In genomic region chr3:32106132-32106928, GRCh38 we compare ENCODE assay signal across 8 cellular contexts. TPM values are rescaled to one million over a fixed set of nuclear protein-coding genes. Genes with fewer than 3 reads are reported as not detected.
DNase-seq lines count a peak whose midpoint lies in the region; ATAC-seq and TF ChIP-seq lines count a peak whose summit lies in the region.

GPD1L (plus strand) TSS chr3:32106620; CDS start chr3:32106712, 92 bp downstream.

- H3K36me3 ChIP-seq in iPS DF 6.9 (ENCODE audit: control insufficient read depth, insufficient read depth, low read length) (no peaks in the 10 kb centered on the region), gastrocnemius medialis (no peaks in the 10 kb centered on the region)

- peaks cover 6% of the 10 kb centered on the region for H3K27me3 ChIP-seq in iPS DF 6.9 (ENCODE audit: control insufficient read depth, insufficient read depth, low read length)
- no peaks in the 10 kb centered on the region for H3K27me3 ChIP-seq in gastrocnemius medialis

- H3K27me3 Mint-ChIP-seq in brain: peaks cover 7% of the 10 kb centered on the region

- intact Hi-C loops in gastrocnemius medialis (cut with DNase I; ENCODE audit: low total_unique reads): loop anchor here (1.0 to 2.0 kb wide), 2 partner anchors 62 to 574 kb away; partner anchors contain the start of gene STT3B

- TF ChIP-seq POLR2A in gastrocnemius medialis (IDR thresholded peaks at IDR 0.05): peak; percentile 78 to 87

- in situ Hi-C loops in gastrocnemius medialis (cut with MboI; ENCODE audit: low sequenced_read_pairs in 4 of 4): loop anchor here in 1 of 4 donors (25.0 kb wide), 1 partner anchor 569 kb away; the partner anchor contains the start of gene STT3B

- H3K27ac Mint-ChIP-seq in brain: peak within 1 kb of the TSS; percentile 78 to 96 (median 92)

- peak within 1 kb of the TSS; percentile 92 to 96 (median 94) for H3K4me3 Mint-ChIP-seq in brain

- peaks cover 2% of the 10 kb centered on the region; the same call in 1 of the 2 replicates for H3K4me1 ChIP-seq in iPS DF 6.9 (ENCODE audit: control insufficient read depth, insufficient read depth, low read length)
- H3K4me1 ChIP-seq in gastrocnemius medialis: peaks cover 40 to 48% of the 10 kb centered on the region in 2 donors

- H3K9me3 Mint-ChIP-seq in brain: peaks cover 11 to 20% (median 17%) of the 10 kb centered on the region in 5 experiments

- H3K4me1 Mint-ChIP-seq in brain: peaks cover 38% of the 10 kb centered on the region

- H3K27ac ChIP-seq in iPS DF 6.9 (ENCODE audit: low read length): no peak within 1 kb of the TSS
- peak within 1 kb of the TSS; percentile 86 to 96 (median 94) for H3K27ac ChIP-seq in gastrocnemius medialis

- ATAC-seq in HG03066 (IDR thresholded peaks at IDR 0.05; ENCODE audit: low read depth, unreplicated experiment) (peak; percentile 100), gastrocnemius medialis (peak; percentile 57 to 60)

- WGBS in iPS DF 6.9 (ENCODE audit: insufficient coverage, insufficient read length): no CpG with 5 or more reads among the region's 78 CpGs

- DNase-seq in NK-92 treated with Interleukin-12 subunit alpha and Interleukin-12 subunit beta, amount 100 ng/mL, for 24 hours (lab: John Stamatoyannopoulos, UW): peak; percentile 82
- DNase-seq in NK-92 (lab: John Stamatoyannopoulos, UW; ENCODE audit: unreplicated experiment) (no peak), NCI-H2107 treated with DMSO at 0.1 percent for 48 hours (lab: John Stamatoyannopoulos, UW; ENCODE audit: unreplicated experiment) (peak; percentile 36), UCSD-AML1 (lab: John Stamatoyannopoulos, UW; ENCODE audit: unreplicated experiment) (peak; percentile 96), iPS DF 6.9 (ENCODE audit: low read depth, low spot score) (peak; percentile 86), gastrocnemius medialis (peak; percentile 92 to 95)

- TF ChIP-seq CTCF in brain (conservative IDR thresholded peaks at IDR 0.05) (no peak), gastrocnemius medialis (IDR thresholded peaks at IDR 0.05 in 4 of 5, conservative IDR thresholded peaks at IDR 0.05 in 1 of 5) (no peak)

- peak within 1 kb of the TSS; percentile 80 for H3K4me3 ChIP-seq in iPS DF 6.9 (ENCODE audit: low read length)
- H3K4me3 ChIP-seq in gastrocnemius medialis: peak within 1 kb of the TSS; percentile 63 to 92 (median 78)

- H3K36me3 Mint-ChIP-seq in brain: no peaks in the 10 kb centered on the region

- H3K9me3 ChIP-seq in iPS DF 6.9 (ENCODE audit: control insufficient read depth, insufficient read depth, low read length): peaks cover 1% of the 10 kb centered on the region; the same call in 1 of the 2 replicates
- H3K9me3 ChIP-seq in gastrocnemius medialis: no peaks in the 10 kb centered on the region

RNA-seq across cellular contexts. Expression of gene GPD1L, which starts in this region (rescaled TPM):
- polyA plus RNA-seq in brain (ENCODE audit: insufficient read depth, low read depth, low replicate concordance): 13.7 TPM
- total RNA-seq in gastrocnemius medialis: 100 to 1,000 TPM in 1 of 4 donors, 10 to 100 TPM in 3; 80.8 to 168 (median 91.3) TPM
